In genomic region chr2:189639003-189639609, GRCh38 we compare ENCODE assay signal across 15 cellular contexts. TPM values are rescaled to one million over a fixed set of nuclear protein-coding genes. Genes with fewer than 3 reads are reported as not detected.
DNase-seq lines count a peak whose midpoint lies in the region; ATAC-seq, FAIRE-seq and TF ChIP-seq lines count a peak whose summit lies in the region.
"Had no signal": no experiment of that assay in that cellular context is flagged by ENCODE, and none has a peak within 500 bp of the region (broad histone marks: within the 10 kb centered on the region; RNA-seq: fewer than 3 reads in every experiment).

No MANE protein-coding gene starts in this region.

- H3K9me3 ChIP-seq in colonic mucosa (no peaks in the 10 kb centered on the region), pancreas (no peaks in the 10 kb centered on the region)

- H3K36me3 Mint-ChIP-seq in effector memory CD8-positive, alpha-beta T cell (ENCODE audit: insufficient read depth), result no peaks in the 10 kb centered on the region

- TF ChIP-seq CTCF in colonic mucosa (IDR thresholded peaks at IDR 0.05) (no peak), pancreas (IDR thresholded peaks at IDR 0.05) (no peak)

- H3K9me3 Mint-ChIP-seq in effector memory CD8-positive, alpha-beta T cell, result no peaks in the 10 kb centered on the region
- H3K9me3 Mint-ChIP-seq: CD8-positive, alpha-beta memory T cell had no signal

- H3K27me3 ChIP-seq in colonic mucosa (no peaks in the 10 kb centered on the region), pancreas (no peaks in the 10 kb centered on the region)

- DNase-seq in NCI-H82 (lab: John Stamatoyannopoulos, UW) (peak; percentile 38), NCI-H82 treated with DMSO at 0.1 percent for 48 hours (lab: John Stamatoyannopoulos, UW; ENCODE audit: unreplicated experiment) (no peak), colonic mucosa (peak; percentile 63), pancreas (no peak), EL (no peak)
- DNase-seq in effector memory CD8-positive, alpha-beta T cell, result no peak
- no peak for DNase-seq in activated naive CD4-positive, alpha-beta T cell (lab: John Stamatoyannopoulos, UW)
- DNase-seq: CD8-positive, alpha-beta memory T cell; H7; NCI-H1436 treated with DMSO at 0.1 percent for 48 hours; NCI-H2081; NCI-H524 treated with DMSO at 0.1 percent for 48 hours had no signal

- intact Hi-C loops in colonic mucosa (cut with DNase I) (no loop called here), pancreas (cut with DNase I) (no loop called here)

- no peak for FAIRE-seq in pancreas (lab: Jason Lieb, UNC)
- FAIRE-seq: GM18507 had no signal

- no peaks in the 10 kb centered on the region for H3K4me1 ChIP-seq in colonic mucosa
- no peaks in the 10 kb centered on the region for H3K4me1 ChIP-seq in pancreas

- peaks cover 0 to 1% of the 10 kb centered on the region in 2 donors for H3K4me1 Mint-ChIP-seq in effector memory CD8-positive, alpha-beta T cell (ENCODE audit: low read depth in 2 of 2)

- no peak overlapping the region for H3K9ac ChIP-seq in colonic mucosa (ENCODE audit: low read depth in 2 of 2, low read length in 2 of 2)

- 44 to 45% methylated on average over 3 of the region's 3 CpGs for WGBS in pancreas, 2 donors

- ATAC-seq in pancreas, result peak in 3 of 4 donors; percentile 43 to 54 (median 44)
- no peak for ATAC-seq in HG03460 (IDR thresholded peaks at IDR 0.05; ENCODE audit: unreplicated experiment)
- ATAC-seq in effector memory CD8-positive, alpha-beta T cell (replicated peaks), result no peak

- H3K36me3 ChIP-seq in colonic mucosa (no peaks in the 10 kb centered on the region), pancreas (no peaks in the 10 kb centered on the region)

- H3K27ac ChIP-seq in colonic mucosa, result peak overlapping the region; percentile 45
- H3K27ac ChIP-seq in pancreas, result no peak overlapping the region
- H3K27ac ChIP-seq: 22Rv1 had no signal

- H3K27me3 Mint-ChIP-seq in effector memory CD8-positive, alpha-beta T cell, result no peaks in the 10 kb centered on the region

- H3K4me3 ChIP-seq in colonic mucosa, result no peak overlapping the region
- no peak overlapping the region for H3K4me3 ChIP-seq in pancreas

- H3K4me3 Mint-ChIP-seq in effector memory CD8-positive, alpha-beta T cell, result no peak overlapping the region
- H3K4me3 Mint-ChIP-seq: CD8-positive, alpha-beta memory T cell had no signal

- H3K27ac Mint-ChIP-seq in effector memory CD8-positive, alpha-beta T cell, result no peak overlapping the region

RNA-seq across cellular contexts. Expression of gene ASNSD1, which starts 22.2 kb away (rescaled TPM):
- total RNA-seq in colonic mucosa, result 10 to 100 TPM; 24.4 to 28.1 TPM
- total RNA-seq in pancreas, result 10 to 100 TPM; 12.6 to 16.2 (median 15.5) TPM
- polyA plus RNA-seq in pancreas, result 10 to 100 TPM; 14.0 to 22.8 TPM

RNA-seq across cellular contexts. Expression of gene ANKAR, which starts 35.4 kb away (rescaled TPM):
- 1 to 10 TPM; 6.0 to 6.7 TPM for total RNA-seq in colonic mucosa
- total RNA-seq in pancreas, result 1 to 10 TPM; 4.0 to 8.9 (median 6.3) TPM
- 1 to 10 TPM; 3.1 to 4.7 TPM for polyA plus RNA-seq in pancreas

RNA-seq across cellular contexts. Expression of gene SLC40A1, which starts 58.5 kb away (rescaled TPM):
- total RNA-seq in colonic mucosa, result 100 to 1,000 TPM in 1 of 2 donors, 10 to 100 TPM in 1; 43.6 to 183 TPM
- 10 to 100 TPM; 31.4 to 65.8 (median 43.2) TPM for total RNA-seq in pancreas
- polyA plus RNA-seq in pancreas, result 10 to 100 TPM; 14.0 to 26.8 TPM

Comparison
In these comparisons a context has a peak if more than half of its experiments do, and no peak if none do; other contexts are left out.
1. DNase-seq: peak in NCI-H82 (single experiment) and colonic mucosa (single experiment); none in NCI-H82 treated with DMSO at 0.1 percent for 48 hours (single experiment), pancreas (0 of 6), effector memory CD8-positive, alpha-beta T cell (0 of 3), EL (single experiment) and activated naive CD4-positive, alpha-beta T cell (0 of 4).
2. ATAC-seq: peak in pancreas (3 of 4); none in HG03460 (single experiment) and effector memory CD8-positive, alpha-beta T cell (single experiment).